In the genomic region with DNA sequence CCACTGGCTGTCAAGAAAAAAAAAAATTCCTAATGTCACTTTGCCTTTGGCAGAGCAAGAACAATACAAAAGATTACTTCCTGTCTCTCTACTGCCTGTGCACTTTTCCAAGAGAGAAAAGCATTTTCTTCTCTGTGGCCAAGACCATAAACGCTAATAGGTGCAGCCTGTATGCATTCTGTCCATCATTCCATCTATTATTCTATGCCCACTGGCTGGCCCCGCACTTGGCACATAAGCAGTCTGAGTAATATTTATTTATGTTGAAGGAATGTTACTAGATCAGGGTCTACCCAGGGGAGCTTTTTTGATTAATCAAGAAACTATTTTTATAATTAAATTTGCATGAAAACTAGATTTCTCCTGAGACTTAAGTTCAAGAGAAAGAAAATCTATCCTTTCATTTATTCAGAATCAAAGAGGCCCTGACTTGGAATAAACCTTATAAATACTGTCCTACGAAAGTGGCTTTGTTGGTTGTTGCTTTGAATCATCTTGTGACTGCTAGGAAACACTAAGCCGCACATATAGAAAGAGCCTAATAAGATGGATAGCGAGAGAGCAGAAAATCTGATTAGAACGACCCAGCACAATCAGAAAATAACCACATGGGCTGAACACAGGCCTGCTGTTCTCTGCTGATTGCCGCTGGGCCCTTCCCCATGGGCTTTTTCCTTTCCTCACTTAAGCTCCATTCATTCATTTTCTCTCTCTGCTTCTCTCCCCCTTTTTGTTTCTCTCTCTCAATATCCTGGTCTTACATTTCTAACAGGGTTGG, we compare ENCODE assay signal across 14 cellular contexts.
DNase-seq lines count a peak whose midpoint lies in the region; TF ChIP-seq lines count a peak whose summit lies in the region.
"Had no signal": no experiment of that assay in that cellular context is flagged by ENCODE, and none has a peak within 500 bp of the region (broad histone marks: within the 10 kb centered on the region; RNA-seq: fewer than 3 reads in every experiment).

No MANE protein-coding gene starts in this region.

- H3K27me3 ChIP-seq in WERI-Rb-1 (ENCODE audit: insufficient read depth, low read depth, severe bottlenecking), result peaks cover 2% of the 10 kb centered on the region

- no peak overlapping the region; the same call in 1 of the 2 replicates for H3K27ac ChIP-seq in WERI-Rb-1
- H3K27ac ChIP-seq: KMS-11 had no signal

- no peak for TF ChIP-seq CTCF in WERI-Rb-1 (IDR thresholded peaks at IDR 0.05; ENCODE audit: low read depth, low read length)

- no peaks in the 10 kb centered on the region for H3K9me3 ChIP-seq in WERI-Rb-1 (ENCODE audit: severe bottlenecking)

- H3K36me3 ChIP-seq in WERI-Rb-1, result no peaks in the 10 kb centered on the region

- DNase-seq in NCI-H82 (lab: John Stamatoyannopoulos, UW), result peak; percentile 95
- peak; percentile 63 for DNase-seq in WERI-Rb-1
- DNase-seq in left kidney (ENCODE audit: low read depth, low spot score), result peak; percentile 11
- DNase-seq in midbrain (lab: John Stamatoyannopoulos, UW), result no peak
- no peak for DNase-seq in NCI-H128 (lab: John Stamatoyannopoulos, UW; ENCODE audit: unreplicated experiment)
- DNase-seq in iPS-NIHi11 (ENCODE audit: low spot score), result no peak
- DNase-seq in NCI-H2171 (lab: John Stamatoyannopoulos, UW), result no peak
- DNase-seq: H9, NCI-H1092 treated with DMSO at 0.1 percent for 48 hours, NCI-H1694 treated with DMSO at 0.1 percent for 48 hours, NCI-H2107, NCI-H226, NCI-H748 treated with DMSO at 0.1 percent for 48 hours had no signal

- no peak overlapping the region for H3K4me3 ChIP-seq in WERI-Rb-1 (ENCODE audit: low read depth, low read length)

Comparison
In these comparisons a context has a peak if more than half of its experiments do, and no peak if none do; other contexts are left out.
1. DNase-seq: peak in NCI-H82 (single experiment), WERI-Rb-1 (single experiment) and left kidney (single experiment); none in midbrain (single experiment), NCI-H128 (single experiment), iPS-NIHi11 (single experiment) and NCI-H2171 (single experiment).